ENCODE assay signal across 16 cellular contexts in genomic region chr21:8989883-8990325, GRCh38.
DNase-seq lines count a peak whose midpoint lies in the region; ATAC-seq and TF ChIP-seq lines count a peak whose summit lies in the region.
"Had no signal": no experiment of that assay in that cellular context is flagged by ENCODE, and none has a peak within 500 bp of the region (broad histone marks: within the 10 kb centered on the region; RNA-seq: fewer than 3 reads in every experiment).

No MANE protein-coding gene starts in this region.

- peaks cover 0 to 17% (median 0%) of the 10 kb centered on the region in 3 experiments for H3K9me3 ChIP-seq in naive thymus-derived CD4-positive, alpha-beta T cell (ENCODE audit: control insufficient read depth in 2 of 3, low read length in 3 of 3)
- peaks cover 6% of the 10 kb centered on the region for H3K9me3 ChIP-seq in CD4-positive, alpha-beta T cell (ENCODE audit: control insufficient read depth, low read length)

- peak; percentile 33 for DNase-seq in GM10266 (ENCODE audit: extremely low spot score)
- peak; percentile 77 for DNase-seq in NCI-H1048 (lab: John Stamatoyannopoulos, UW)
- DNase-seq in naive thymus-derived CD4-positive, alpha-beta T cell = no peak
- DNase-seq in Ammon's horn (ENCODE audit: low spot score) = no peak
- DNase-seq in AG08396 (ENCODE audit: low spot score) = no peak
- no peak for DNase-seq in CD4-positive, alpha-beta T cell
- DNase-seq: activated naive CD8-positive, alpha-beta T cell treated with anti-CD3 and anti-CD28 coated beads for 36 hours; COR-L47; HFFc6; mesenchymal stem cell; MV-4-11; NCI-H526; stimulated activated CD4-positive, alpha-beta T cell treated with anti-CD3 and anti-CD28 coated beads, Interleukin-12 subunit alpha, Interleukin-12 subunit beta, amount 100 ng/mL, for 4 hours; testis had no signal

- intact Hi-C loops in naive thymus-derived CD4-positive, alpha-beta T cell (cut with micrococcal nuclease) = no loop called here
- intact Hi-C loops in CD4-positive, alpha-beta T cell (cut with DNase I, micrococcal nuclease) = no loop called here

- no peak for TF ChIP-seq CTCF in GM10266 (IDR thresholded peaks at IDR 0.05; ENCODE audit: control insufficient read depth, insufficient read depth, low read depth, missing control alignments)
- no peak for TF ChIP-seq CTCF in CD4-positive, alpha-beta T cell (IDR thresholded peaks at IDR 0.05)

- peaks cover 25 to 61% (median 46%) of the 10 kb centered on the region in 11 donors for H3K9me3 Mint-ChIP-seq in naive thymus-derived CD4-positive, alpha-beta T cell
- H3K9me3 Mint-ChIP-seq in CD4-positive, alpha-beta T cell = peaks cover 30% of the 10 kb centered on the region

- no peak overlapping the region for H3K27ac ChIP-seq in naive thymus-derived CD4-positive, alpha-beta T cell (ENCODE audit: low read depth, low read length)
- no peak overlapping the region for H3K27ac ChIP-seq in CD4-positive, alpha-beta T cell (ENCODE audit: low read depth, low read length)
- H3K27ac ChIP-seq: neutrophil, testis had no signal

- no peaks in the 10 kb centered on the region for H3K27me3 ChIP-seq in naive thymus-derived CD4-positive, alpha-beta T cell (ENCODE audit: control insufficient read depth in 2 of 2, insufficient read depth in 2 of 2, low read length in 2 of 2)
- peaks cover 28% of the 10 kb centered on the region for H3K27me3 ChIP-seq in CD4-positive, alpha-beta T cell (ENCODE audit: control insufficient read depth, insufficient read depth, low read length)
- H3K27me3 ChIP-seq: neutrophil, testis had no signal

- POLR2A ChIA-PET in naive thymus-derived CD4-positive, alpha-beta T cell (lab: Charles Lee) = no interaction called here
- POLR2A ChIA-PET in CD4-positive, alpha-beta T cell (lab: Charles Lee) = no interaction called here

- ATAC-seq in esophagus mucosa = peak; percentile 39
- peak; percentile 23 for ATAC-seq in naive thymus-derived CD4-positive, alpha-beta T cell
- no peak for ATAC-seq in CD4-positive, alpha-beta T cell (ENCODE audit: poor library complexity)

- peaks cover 0 to 28% (median 5%) of the 10 kb centered on the region in 5 donors for H3K36me3 Mint-ChIP-seq in naive thymus-derived CD4-positive, alpha-beta T cell
- H3K36me3 Mint-ChIP-seq in CD4-positive, alpha-beta T cell (ENCODE audit: low read depth) = peaks cover 6% of the 10 kb centered on the region
- H3K36me3 Mint-ChIP-seq: activated naive CD8-positive, alpha-beta T cell treated with anti-CD3 and anti-CD28 coated beads for 36 hours had no signal

- H3K4me3 Mint-ChIP-seq in naive thymus-derived CD4-positive, alpha-beta T cell = no peak overlapping the region
- no peak overlapping the region for H3K4me3 Mint-ChIP-seq in CD4-positive, alpha-beta T cell
- H3K4me3 Mint-ChIP-seq: activated naive CD8-positive, alpha-beta T cell treated with anti-CD3 and anti-CD28 coated beads for 36 hours; HFFc6 had no signal

- no peak overlapping the region for H3K4me3 ChIP-seq in naive thymus-derived CD4-positive, alpha-beta T cell (ENCODE audit: low read length)
- H3K4me3 ChIP-seq: testis had no signal

- no peaks in the 10 kb centered on the region for H3K36me3 ChIP-seq in naive thymus-derived CD4-positive, alpha-beta T cell (ENCODE audit: control insufficient read depth in 2 of 3, insufficient read depth in 3 of 3, low read length in 3 of 3)
- H3K36me3 ChIP-seq: neutrophil had no signal

- peaks cover 0 to 10% (median 0%) of the 10 kb centered on the region in 7 donors for H3K4me1 Mint-ChIP-seq in naive thymus-derived CD4-positive, alpha-beta T cell
- no peaks in the 10 kb centered on the region for H3K4me1 Mint-ChIP-seq in CD4-positive, alpha-beta T cell (ENCODE audit: low read depth)
- H3K4me1 Mint-ChIP-seq: activated naive CD8-positive, alpha-beta T cell treated with anti-CD3 and anti-CD28 coated beads for 36 hours had no signal

- CTCF ChIA-PET in naive thymus-derived CD4-positive, alpha-beta T cell (lab: Charles Lee) = no interaction called here
- CTCF ChIA-PET in CD4-positive, alpha-beta T cell (lab: Charles Lee) = no interaction called here

- H3K27me3 Mint-ChIP-seq in naive thymus-derived CD4-positive, alpha-beta T cell = peaks cover 0 to 49% (median 44%) of the 10 kb centered on the region in 5 donors
- peaks cover 44% of the 10 kb centered on the region for H3K27me3 Mint-ChIP-seq in CD4-positive, alpha-beta T cell

- no peaks in the 10 kb centered on the region for H3K4me1 ChIP-seq in naive thymus-derived CD4-positive, alpha-beta T cell (ENCODE audit: control insufficient read depth in 2 of 2, insufficient read depth in 2 of 2, low read length in 2 of 2)
- H3K4me1 ChIP-seq: testis had no signal

- H3K27ac Mint-ChIP-seq in naive thymus-derived CD4-positive, alpha-beta T cell = no peak overlapping the region
- H3K27ac Mint-ChIP-seq in CD4-positive, alpha-beta T cell = no peak overlapping the region
- H3K27ac Mint-ChIP-seq: activated naive CD8-positive, alpha-beta T cell treated with anti-CD3 and anti-CD28 coated beads for 36 hours; HFFc6 had no signal

Comparison
In these comparisons a context has a peak if more than half of its experiments do, and no peak if none do; other contexts are left out.
1. DNase-seq: peak in GM10266 (single experiment) and NCI-H1048 (single experiment); none in naive thymus-derived CD4-positive, alpha-beta T cell (0 of 9), Ammon's horn (single experiment), AG08396 (single experiment) and CD4-positive, alpha-beta T cell (0 of 10).